In genomic region chr1:164774819-164775654, GRCh38 we compare ENCODE assay signal across 10 cellular contexts.
A peak's percentile ranks its signal among the peaks of the same experiment; 100 is the strongest.
DNase-seq lines count a peak whose midpoint lies in the region; ATAC-seq and TF ChIP-seq lines count a peak whose summit lies in the region.
"Had no signal": no experiment of that assay in that cellular context is flagged by ENCODE, and none has a peak within 500 bp of the region (broad histone marks: within the 10 kb centered on the region; RNA-seq: fewer than 3 reads in every experiment).

No MANE protein-coding gene starts in this region.

- CTCF ChIA-PET in A673 (lab: Charles Lee) = no interaction called here
- CTCF ChIA-PET in naive thymus-derived CD4-positive, alpha-beta T cell (lab: Charles Lee) = no interaction called here

- POLR2A ChIA-PET in A673 (lab: Charles Lee; ENCODE audit: low non-redundant PET) = no interaction called here
- POLR2A ChIA-PET in naive thymus-derived CD4-positive, alpha-beta T cell (lab: Charles Lee) = no interaction called here

- no peaks in the 10 kb centered on the region for H3K36me3 Mint-ChIP-seq in naive thymus-derived CD4-positive, alpha-beta T cell

- peak; percentile 48 for ATAC-seq in naive thymus-derived CD4-positive, alpha-beta T cell
- ATAC-seq in GM18909 (IDR thresholded peaks at IDR 0.05; ENCODE audit: poor library complexity, unreplicated experiment) = no peak

- no peak overlapping the region for H3K27ac ChIP-seq in A673 (ENCODE audit: low read depth, low read length, poor library complexity, severe bottlenecking)
- H3K27ac ChIP-seq in naive thymus-derived CD4-positive, alpha-beta T cell (ENCODE audit: low read depth, low read length) = no peak overlapping the region
- no peak overlapping the region for H3K27ac ChIP-seq in effector memory CD4-positive, alpha-beta T cell (ENCODE audit: insufficient read depth, low read length, poor library complexity, severe bottlenecking)
- H3K27ac ChIP-seq: thoracic aorta had no signal

- intact Hi-C loops in A673 (cut with micrococcal nuclease; ENCODE audit: unreplicated experiment) = loop anchor here (5.0 kb wide), 1 partner anchor 68 kb away; no protein-coding TSS in a partner anchor
- intact Hi-C loops in naive thymus-derived CD4-positive, alpha-beta T cell (cut with micrococcal nuclease) = no loop called here

- H3K4me3 Mint-ChIP-seq in naive thymus-derived CD4-positive, alpha-beta T cell = no peak overlapping the region
- H3K4me3 Mint-ChIP-seq: T-helper 1 cell treated with Interleukin-12 subunit alpha and Interleukin-12 subunit beta and Interleukin-4 antibody, amounts not matched to agents 30 μg/mL and 1 μg/mL, for 36 hours had no signal

- no peak overlapping the region for H3K27ac Mint-ChIP-seq in naive thymus-derived CD4-positive, alpha-beta T cell
- H3K27ac Mint-ChIP-seq: T-helper 1 cell treated with Interleukin-12 subunit alpha and Interleukin-12 subunit beta and Interleukin-4 antibody, amounts not matched to agents 30 μg/mL and 1 μg/mL, for 36 hours had no signal

- no peaks in the 10 kb centered on the region for H3K27me3 ChIP-seq in A673 (replicated peaks; ENCODE audit: insufficient read depth, low read depth, low read length, poor library complexity)
- no peaks in the 10 kb centered on the region for H3K27me3 ChIP-seq in naive thymus-derived CD4-positive, alpha-beta T cell (ENCODE audit: control insufficient read depth in 2 of 2, insufficient read depth in 2 of 2, low read length in 2 of 2)
- no peaks in the 10 kb centered on the region for H3K27me3 ChIP-seq in effector memory CD4-positive, alpha-beta T cell (replicated peaks; ENCODE audit: control insufficient read depth, insufficient read depth, low read length, poor library complexity, severe bottlenecking)

- H3K9me3 ChIP-seq in A673 (ENCODE audit: low read depth, low read length, poor library complexity, severe bottlenecking) = no peaks in the 10 kb centered on the region
- H3K9me3 ChIP-seq in naive thymus-derived CD4-positive, alpha-beta T cell (ENCODE audit: control insufficient read depth in 2 of 3, low read length in 3 of 3) = no peaks in the 10 kb centered on the region
- no peaks in the 10 kb centered on the region for H3K9me3 ChIP-seq in effector memory CD4-positive, alpha-beta T cell (ENCODE audit: control insufficient read depth, low read length)
- H3K9me3 ChIP-seq: thoracic aorta had no signal

- DNase-seq in A673 (ENCODE audit: low spot score) (peak; percentile 52), NCI-H2029 (lab: John Stamatoyannopoulos, UW) (peak; percentile 65), choroid plexus epithelial cell (ENCODE audit: low read depth) (peak; percentile 65), Ammon's horn (ENCODE audit: low spot score) (no peak), germinal center (ENCODE audit: low spot score) (no peak)
- DNase-seq in naive thymus-derived CD4-positive, alpha-beta T cell = no peak
- no peak for DNase-seq in effector memory CD4-positive, alpha-beta T cell

- H3K9me3 Mint-ChIP-seq in naive thymus-derived CD4-positive, alpha-beta T cell = peaks cover 0 to 2% (median 0%) of the 10 kb centered on the region in 11 donors
- H3K9me3 Mint-ChIP-seq: T-helper 1 cell treated with Interleukin-12 subunit alpha and Interleukin-12 subunit beta and Interleukin-4 antibody, amounts not matched to agents 30 μg/mL and 1 μg/mL, for 36 hours had no signal

- no peaks in the 10 kb centered on the region for H3K36me3 ChIP-seq in A673 (ENCODE audit: insufficient read depth, low read length, poor library complexity, severe bottlenecking)
- H3K36me3 ChIP-seq in naive thymus-derived CD4-positive, alpha-beta T cell (ENCODE audit: control insufficient read depth in 2 of 3, insufficient read depth in 3 of 3, low read length in 3 of 3) = no peaks in the 10 kb centered on the region
- no peaks in the 10 kb centered on the region for H3K36me3 ChIP-seq in effector memory CD4-positive, alpha-beta T cell (ENCODE audit: control insufficient read depth, insufficient read depth, low read length)
- H3K36me3 ChIP-seq: thoracic aorta had no signal

- H3K4me1 ChIP-seq in A673 (ENCODE audit: insufficient read depth, low read length, poor library complexity, severe bottlenecking) = peaks cover 20% of the 10 kb centered on the region
- H3K4me1 ChIP-seq in naive thymus-derived CD4-positive, alpha-beta T cell (ENCODE audit: control insufficient read depth in 2 of 2, insufficient read depth in 2 of 2, low read length in 2 of 2) = no peaks in the 10 kb centered on the region
- no peaks in the 10 kb centered on the region for H3K4me1 ChIP-seq in effector memory CD4-positive, alpha-beta T cell (ENCODE audit: control insufficient read depth, insufficient read depth, low read length, poor library complexity, severe bottlenecking)

- H3K4me3 ChIP-seq in A673 (ENCODE audit: low read depth, low read length, poor library complexity, severe bottlenecking) (no peak overlapping the region), choroid plexus epithelial cell (ENCODE audit: low read depth, low read length) (no peak overlapping the region)
- H3K4me3 ChIP-seq in naive thymus-derived CD4-positive, alpha-beta T cell (ENCODE audit: low read length) = no peak overlapping the region
- H3K4me3 ChIP-seq in effector memory CD4-positive, alpha-beta T cell (ENCODE audit: insufficient read depth, low read depth, low read length, poor library complexity, severe bottlenecking) = no peak overlapping the region
- H3K4me3 ChIP-seq: thoracic aorta had no signal

- no TSS peak for BruUV-seq in A673 (replicated peaks; lab: Mats Ljungman, UMichigan)

- TF ChIP-seq CTCF in A673 (conservative IDR thresholded peaks at IDR 0.05; ENCODE audit: low read depth, low read length) (no peak), choroid plexus epithelial cell (conservative IDR thresholded peaks at IDR 0.05; ENCODE audit: low read depth, low read length) (no peak)

- H3K4me1 Mint-ChIP-seq in naive thymus-derived CD4-positive, alpha-beta T cell = peaks cover 0 to 4% (median 0%) of the 10 kb centered on the region in 7 donors

- peaks cover 0 to 13% (median 6%) of the 10 kb centered on the region in 5 donors for H3K27me3 Mint-ChIP-seq in naive thymus-derived CD4-positive, alpha-beta T cell

Comparison
In these comparisons a context has a peak if more than half of its experiments do, and no peak if none do; other contexts are left out.
1. DNase-seq: peak in A673 (single experiment), NCI-H2029 (single experiment) and choroid plexus epithelial cell (single experiment); none in naive thymus-derived CD4-positive, alpha-beta T cell (0 of 9), Ammon's horn (single experiment), effector memory CD4-positive, alpha-beta T cell (0 of 3) and germinal center (single experiment).